In genomic region chr7:142112086-142112485, GRCh38 we compare ENCODE assay signal across 19 cellular contexts. TPM values are rescaled to one million over a fixed set of nuclear protein-coding genes. Genes with fewer than 3 reads are reported as not detected.
DNase-seq lines count a peak whose midpoint lies in the region; ATAC-seq, FAIRE-seq and TF ChIP-seq lines count a peak whose summit lies in the region.
"Had no signal": no experiment of that assay in that cellular context is flagged by ENCODE, and none has a peak within 500 bp of the region (broad histone marks: within the 10 kb centered on the region; RNA-seq: fewer than 3 reads in every experiment).

No MANE protein-coding gene starts in this region.

- TF ChIP-seq CTCF in hepatocyte (IDR thresholded peaks at IDR 0.05; ENCODE audit: poor library complexity) (no peak), mucosa of descending colon (IDR thresholded peaks at IDR 0.05) (no peak), WERI-Rb-1 (IDR thresholded peaks at IDR 0.05; ENCODE audit: low read depth, low read length) (no peak)

- H2AFZ ChIP-seq in hepatocyte: no peak overlapping the region

- DNase-seq in NT2/D1 (ENCODE audit: low read depth, low spot score) (peak; percentile 59), hepatocyte (ENCODE audit: low spot score) (no peak), mucosa of descending colon (no peak), SHP77 treated with DMSO at 0.1 percent for 48 hours (lab: John Stamatoyannopoulos, UW) (no peak), glomerular visceral epithelial cell (ENCODE audit: extremely low spot score) (no peak), GM19239 (ENCODE audit: insufficient read length, low spot score) (no peak), WERI-Rb-1 (no peak)
- DNase-seq: ACHN, AML-193, Caco-2, EL, HCEC 1CT, NCI-H187 treated with DMSO at 0.1 percent for 48 hours, SJCRH30 had no signal

- 67% methylated on average over 1 of the region's 1 CpG for WGBS in hepatocyte (ENCODE audit: low lambda C conversion rate, missing lambda C conversion rate)

- H3K27ac ChIP-seq in hepatocyte (peak overlapping the region; percentile 21), WERI-Rb-1 (no peak overlapping the region)
- H3K27ac ChIP-seq: RWPE1, SJCRH30 had no signal

- H3K4me1 ChIP-seq in NT2/D1 (ENCODE audit: insufficient read depth, insufficient read length): peaks cover 4% of the 10 kb centered on the region
- H3K4me1 ChIP-seq in hepatocyte (ENCODE audit: insufficient read depth): no peaks in the 10 kb centered on the region
- H3K4me1 ChIP-seq in mucosa of descending colon (ENCODE audit: low read depth): no peaks in the 10 kb centered on the region
- H3K4me1 ChIP-seq: Caco-2, SJCRH30 had no signal

- no peak for FAIRE-seq in GM19239 (lab: Jason Lieb, UNC)
- FAIRE-seq: HTR-8/SVneo had no signal

- no peak overlapping the region for H3K9ac ChIP-seq in NT2/D1 (ENCODE audit: insufficient read length, low read depth)

- H3K9me2 ChIP-seq in hepatocyte (replicated peaks; ENCODE audit: insufficient read depth): no peaks in the 10 kb centered on the region

- ATAC-seq in mucosa of descending colon: peak; percentile 47

- H3K79me2 ChIP-seq in hepatocyte: no peaks in the 10 kb centered on the region

- H3K4me3 ChIP-seq in NT2/D1 (ENCODE audit: insufficient read length, low read depth): no peak overlapping the region
- H3K4me3 ChIP-seq in hepatocyte: no peak overlapping the region
- H3K4me3 ChIP-seq in mucosa of descending colon: no peak overlapping the region
- H3K4me3 ChIP-seq in WERI-Rb-1 (ENCODE audit: low read depth, low read length): no peak overlapping the region
- H3K4me3 ChIP-seq: SJCRH30 had no signal

- H3K9me3 ChIP-seq in NT2/D1 (ENCODE audit: insufficient read depth, low read length) (no peaks in the 10 kb centered on the region), hepatocyte (ENCODE audit: low read depth) (no peaks in the 10 kb centered on the region), mucosa of descending colon (no peaks in the 10 kb centered on the region), WERI-Rb-1 (ENCODE audit: severe bottlenecking) (no peaks in the 10 kb centered on the region)
- H3K9me3 ChIP-seq: Caco-2, SJCRH30 had no signal

- intact Hi-C loops in mucosa of descending colon (cut with DNase I, micrococcal nuclease): no loop called here

- H3K27me3 ChIP-seq in NT2/D1 (ENCODE audit: insufficient read depth, insufficient read length): no peaks in the 10 kb centered on the region
- no peaks in the 10 kb centered on the region for H3K27me3 ChIP-seq in hepatocyte
- H3K27me3 ChIP-seq in WERI-Rb-1 (ENCODE audit: insufficient read depth, low read depth, severe bottlenecking): no peaks in the 10 kb centered on the region

- H4K20me1 ChIP-seq in hepatocyte (ENCODE audit: insufficient read depth, poor library complexity, severe bottlenecking): no peaks in the 10 kb centered on the region

- peak overlapping the region; percentile 61 for H3K4me2 ChIP-seq in hepatocyte

- H3K36me3 ChIP-seq in NT2/D1 (ENCODE audit: insufficient read depth, insufficient read length, low read length): no peaks in the 10 kb centered on the region
- H3K36me3 ChIP-seq in hepatocyte (replicated peaks; ENCODE audit: insufficient read depth, low read depth): no peaks in the 10 kb centered on the region
- H3K36me3 ChIP-seq in mucosa of descending colon (ENCODE audit: low read depth): no peaks in the 10 kb centered on the region
- no peaks in the 10 kb centered on the region for H3K36me3 ChIP-seq in WERI-Rb-1
- H3K36me3 ChIP-seq: SJCRH30 had no signal

RNA-seq across cellular contexts. Expression of gene MGAM2, which starts 0.6 kb away (rescaled TPM):
- total RNA-seq in hepatocyte: 3.8 and 4.1 TPM in 2 replicates
- 0.23 and 1.6 TPM in 2 replicates for polyA plus RNA-seq in hepatocyte
- 10 to 100 TPM; 11.8 to 33.2 (median 25.5) TPM for total RNA-seq in mucosa of descending colon
- total RNA-seq: LHCN-M2 had no signal
- polyA plus RNA-seq: CD14-positive monocyte, IgD-negative memory B cell had no signal
